2 cellular contexts compared by ENCODE assay signal in the genomic region with DNA sequence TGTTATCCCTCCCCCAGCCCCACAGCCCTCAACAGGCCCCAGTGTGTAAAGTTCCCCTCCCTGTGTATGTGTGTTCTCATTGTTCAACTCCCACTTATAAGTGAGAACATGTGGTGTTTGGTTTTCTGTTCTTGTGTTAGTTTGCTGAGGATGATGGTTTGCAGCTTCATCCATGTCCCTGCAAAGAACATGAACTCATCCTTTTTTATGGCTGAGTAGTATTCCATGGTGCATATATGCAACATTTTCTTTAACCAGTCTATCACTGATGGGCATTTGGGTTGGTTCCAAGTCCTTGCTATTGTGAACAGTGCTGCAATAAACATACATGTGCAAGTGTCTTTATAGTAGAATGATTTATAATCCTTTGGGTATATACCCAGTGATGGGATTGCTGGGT.
A peak's percentile ranks its signal among the peaks of the same experiment; 100 is the strongest.
DNase-seq lines count a peak whose midpoint lies in the region; ATAC-seq, FAIRE-seq and TF ChIP-seq lines count a peak whose summit lies in the region.
"Not testable (repeated sequence)": the region's sequence is repeated elsewhere in the genome, so short reads cannot be mapped to it uniquely, and the experiment has no call there.

No MANE protein-coding gene starts in this region.

- not testable (repeated sequence) for TF ChIP-seq CTCF in HEK293 (tag by site-specific recombination; IDR thresholded peaks at IDR 0.05); K562 (IDR thresholded peaks at IDR 0.05 in 2 of 3, conservative IDR thresholded peaks at IDR 0.05 in 1 of 3; ENCODE audit: insufficient read depth in 2 of 3, low read depth in 1 of 3, low read length in 3 of 3)

- H3K27me3 ChIP-seq in K562 (ENCODE audit: control insufficient read depth in 2 of 2, insufficient read depth in 2 of 2, low read length in 2 of 2): not testable (repeated sequence)

- not testable (repeated sequence) for H3K9me1 ChIP-seq in K562 (ENCODE audit: control insufficient read depth, insufficient read depth, low read length)

- TF ChIP-seq RAD21 in K562 (CRISPR knock-in tag; conservative IDR thresholded peaks at IDR 0.05 in 1 of 2, IDR thresholded peaks at IDR 0.05 in 1 of 2): not testable (repeated sequence)

- H3K4me1 ChIP-seq in HEK293 (ENCODE audit: control insufficient read depth, insufficient read depth, low read length); K562 (replicated peaks in 1 of 2; ENCODE audit: control insufficient read depth in 2 of 2, insufficient read depth in 2 of 2, low read length in 2 of 2): not testable (repeated sequence)

- not testable (repeated sequence) for H3K4me3 ChIP-seq in HEK293 (ENCODE audit: low read depth, low read length); K562

- not testable (repeated sequence) for TF ChIP-seq POLR2A in K562 (conservative IDR thresholded peaks at IDR 0.05)

- in situ Hi-C loops in K562 (cut with MboI): not testable (repeated sequence)

- H3K79me2 ChIP-seq in K562 (ENCODE audit: control insufficient read depth, insufficient read depth, low read length): not testable (repeated sequence)

- not testable (repeated sequence) for BruUV-seq in K562 (replicated peaks; lab: Mats Ljungman, UMichigan)

- not testable (repeated sequence) for FAIRE-seq in K562 (lab: Jason Lieb, UNC)

- DNase-seq in K562 (ENCODE audit: extremely low read depth in 1 of 4, low spot score in 3 of 4): not testable (repeated sequence)

- intact Hi-C loops in K562 (cut with micrococcal nuclease): not testable (repeated sequence)

- not testable (repeated sequence) for H3K9me3 ChIP-seq in HEK293 (ENCODE audit: control insufficient read depth, insufficient read depth, low read depth, low read length); K562 (replicated peaks; ENCODE audit: control insufficient read depth, insufficient read depth, low read depth, low read length)

- ATAC-seq in K562: not testable (repeated sequence)

- H3K9ac ChIP-seq in K562 (ENCODE audit: insufficient read depth in 1 of 2, low read depth in 2 of 2, low read length in 2 of 2): not testable (repeated sequence)

- not testable (repeated sequence) for TF ChIP-seq EP300 in K562 (IDR thresholded peaks at IDR 0.05; ENCODE audit: low read length)

- not testable (repeated sequence) for H3K27ac ChIP-seq in HEK293 (ENCODE audit: extremely low read depth, low read depth, low read length); K562 (ENCODE audit: extremely low read depth, low read depth, low read length)

- POLR2A ChIA-PET in HEK293 (lab: Yijun Ruan, JAX); K562 (lab: Yijun Ruan, JAX): not testable (repeated sequence)

- H4K20me1 ChIP-seq in K562 (replicated peaks; ENCODE audit: control insufficient read depth, insufficient read depth, low read length): not testable (repeated sequence)

- H3K4me2 ChIP-seq in K562 (ENCODE audit: insufficient read depth, low read length): not testable (repeated sequence)

- not testable (repeated sequence) for H3K36me3 ChIP-seq in HEK293 (ENCODE audit: control insufficient read depth in 2 of 2, insufficient read depth in 1 of 2, low read length in 2 of 2); K562 (ENCODE audit: control insufficient read depth, insufficient read depth, low read length)

- CTCF ChIA-PET in HEK293 (lab: Yijun Ruan, JAX); K562 (lab: Yijun Ruan, JAX; ENCODE audit: low intra/inter-chr PET ratio): not testable (repeated sequence)

- H2AFZ ChIP-seq in K562 (ENCODE audit: low read depth, low read length): not testable (repeated sequence)

TF ChIP-seq in HEK293, 187 proteins besides CTCF, POLR2A, EP300 and RAD21:
- peak; percentile 59; the same call in 1 of the 2 replicates for TF ChIP-seq ZNF146 (tag by site-specific recombination; IDR thresholded peaks at IDR 0.05)

TF ChIP-seq in K562, 482 proteins besides CTCF, POLR2A, EP300 and RAD21:
- TF ChIP-seq ZNF146 (CRISPR knock-in tag; IDR thresholded peaks at IDR 0.05; ENCODE audit: unreplicated experiment): peak; percentile 66
